Comparison of ENCODE assay signal across 13 cellular contexts in genomic region chr7:112103246-112103645, GRCh38.
DNase-seq lines count a peak whose midpoint lies in the region; ATAC-seq, FAIRE-seq and TF ChIP-seq lines count a peak whose summit lies in the region.
"Had no signal": no experiment of that assay in that cellular context is flagged by ENCODE, and none has a peak within 500 bp of the region (broad histone marks: within the 10 kb centered on the region; RNA-seq: fewer than 3 reads in every experiment).

No MANE protein-coding gene starts in this region.

- H3K36me3 Mint-ChIP-seq in astrocyte (ENCODE audit: low read depth, unreplicated experiment): peaks cover 3% of the 10 kb centered on the region

- TF ChIP-seq EP300 in HepG2 (IDR thresholded peaks at IDR 0.05; ENCODE audit: low read depth in 2 of 2, low read length in 2 of 2): no peak
- no peak for TF ChIP-seq EP300 in HepG2 (CRISPR knock-in tag; IDR thresholded peaks at IDR 0.05; ENCODE audit: borderline replicate concordance)

- H3K79me2 ChIP-seq in astrocyte (ENCODE audit: insufficient read depth, low read length) (peaks cover 3% of the 10 kb centered on the region), HepG2 (ENCODE audit: insufficient read depth, low read length) (peaks cover 7% of the 10 kb centered on the region)

- H4K20me1 ChIP-seq in astrocyte (ENCODE audit: insufficient read depth, low read length): no peaks in the 10 kb centered on the region
- no peaks in the 10 kb centered on the region for H4K20me1 ChIP-seq in HepG2 (ENCODE audit: insufficient read depth, low read length)

- H3K27me3 ChIP-seq in astrocyte (ENCODE audit: insufficient read depth, low read length) (no peaks in the 10 kb centered on the region), HepG2 (ENCODE audit: control insufficient read depth in 1 of 2, insufficient read depth in 2 of 2, low read length in 2 of 2) (no peaks in the 10 kb centered on the region)

- intact Hi-C loops in HepG2 (cut with micrococcal nuclease; ENCODE audit: unreplicated experiment): no loop called here

- H3K9me3 ChIP-seq in astrocyte (ENCODE audit: insufficient read depth, low read depth, low read length) (no peaks in the 10 kb centered on the region), HepG2 (ENCODE audit: low read length) (no peaks in the 10 kb centered on the region)

- H3K9me3 Mint-ChIP-seq in astrocyte (ENCODE audit: unreplicated experiment): no peaks in the 10 kb centered on the region
- H3K9me3 Mint-ChIP-seq: activated T-helper 1 cell treated with anti-CD3 and anti-CD28 coated beads, Interleukin-12 subunit alpha, Interleukin-12 subunit beta, Interleukin-2, Interleukin-4 antibody, amounts not matched to agents 30 ng/mL and 10 ng/mL and 1 ng/mL, durations not matched to agents 14 hours and 24 hours and 36 hours had no signal

- no peak overlapping the region for H3K9ac ChIP-seq in astrocyte (ENCODE audit: low read length)
- no peak overlapping the region for H3K9ac ChIP-seq in HepG2 (ENCODE audit: insufficient read depth, low read depth, low read length)

- H3K4me1 ChIP-seq in astrocyte (ENCODE audit: insufficient read depth, low read length) (no peaks in the 10 kb centered on the region), HepG2 (ENCODE audit: insufficient read depth, low read length) (peaks cover 19% of the 10 kb centered on the region)

- H2AFZ ChIP-seq in astrocyte (ENCODE audit: low read depth, low read length) (no peak overlapping the region), HepG2 (ENCODE audit: low read length) (no peak overlapping the region)

- H3K4me3 ChIP-seq in astrocyte (ENCODE audit: insufficient read depth, low read depth, low read length): no peak overlapping the region
- no peak overlapping the region for H3K4me3 ChIP-seq in HepG2 (replicated peaks in 1 of 3; ENCODE audit: insufficient read depth in 1 of 3, low read depth in 2 of 3, low read length in 3 of 3)
- H3K4me3 ChIP-seq: coronary artery, smooth muscle cell had no signal

- TF ChIP-seq RAD21 in HepG2 (CRISPR knock-in tag; IDR thresholded peaks at IDR 0.05): no peak

- H3K27me3 Mint-ChIP-seq in astrocyte (ENCODE audit: low read depth, unreplicated experiment): no peaks in the 10 kb centered on the region

- H3K27ac ChIP-seq in astrocyte (ENCODE audit: low read depth, low read length): no peak overlapping the region
- H3K27ac ChIP-seq in HepG2 (ENCODE audit: extremely low read length, insufficient read depth, low read length): no peak overlapping the region
- H3K27ac ChIP-seq: coronary artery, VCaP had no signal

- in situ Hi-C loops in HepG2 (cut with HindIII; ENCODE audit: extremely low pct_ligation_motif_present, low pct_unique_long_range_greater_than_20kb): no loop called here

- no peak for TF ChIP-seq POLR2A in HepG2 (IDR thresholded peaks at IDR 0.05; ENCODE audit: insufficient read depth in 1 of 2, low read depth in 2 of 2, low read length in 2 of 2)

- 98% methylated on average over 2 of the region's 2 CpGs for WGBS in HepG2 (ENCODE audit: low lambda C conversion rate)

- DNase-seq in Daoy (ENCODE audit: low read depth) (peak; percentile 80), LHCN-M2 (ENCODE audit: low read depth) (peak; percentile 49), astrocyte (ENCODE audit: low read depth) (peak; percentile 44), HepG2 (ENCODE audit: low spot score) (no peak), AG08395 (ENCODE audit: low spot score) (no peak)
- no peak for DNase-seq in activated CD4-positive, alpha-beta T cell treated with anti-CD3 and anti-CD28 coated beads for 1 hour
- DNase-seq: NCI-H774 had no signal

- H3K36me3 ChIP-seq in astrocyte (ENCODE audit: insufficient read depth, low read length) (no peaks in the 10 kb centered on the region), HepG2 (replicated peaks in 1 of 2; ENCODE audit: control insufficient read depth in 1 of 2, insufficient read depth in 2 of 2, low read length in 2 of 2) (no peaks in the 10 kb centered on the region)

- H3K4me1 Mint-ChIP-seq in astrocyte (ENCODE audit: low read depth, unreplicated experiment): peaks cover 29% of the 10 kb centered on the region

- ATAC-seq in HepG2 (peak; percentile 44; the same call in 2 of the 3 replicates), HG03095 (IDR thresholded peaks at IDR 0.05; ENCODE audit: unreplicated experiment) (no peak), GM21786 (IDR thresholded peaks at IDR 0.05; ENCODE audit: unreplicated experiment) (no peak)

- CTCF ChIA-PET in HepG2 (lab: Yijun Ruan, JAX; ENCODE audit: low intra/inter-chr PET ratio, low total read pairs): no interaction called here

- H3K4me2 ChIP-seq in astrocyte (ENCODE audit: low read length) (no peak overlapping the region), HepG2 (ENCODE audit: low read depth, low read length) (no peak overlapping the region)
- H3K4me2 ChIP-seq: smooth muscle cell had no signal

- H3K27ac Mint-ChIP-seq in astrocyte (ENCODE audit: unreplicated experiment): no peak overlapping the region
- H3K27ac Mint-ChIP-seq: activated T-helper 1 cell treated with anti-CD3 and anti-CD28 coated beads, Interleukin-12 subunit alpha, Interleukin-12 subunit beta, Interleukin-2, Interleukin-4 antibody, amounts not matched to agents 30 ng/mL and 10 ng/mL and 1 ng/mL, durations not matched to agents 14 hours and 24 hours and 36 hours had no signal

- H3K4me3 Mint-ChIP-seq in astrocyte (ENCODE audit: unreplicated experiment): no peak overlapping the region
- H3K4me3 Mint-ChIP-seq: activated T-helper 1 cell treated with anti-CD3 and anti-CD28 coated beads, Interleukin-12 subunit alpha, Interleukin-12 subunit beta, Interleukin-2, Interleukin-4 antibody, amounts not matched to agents 30 ng/mL and 10 ng/mL and 1 ng/mL, durations not matched to agents 14 hours and 24 hours and 36 hours had no signal

- POLR2A ChIA-PET in HepG2 (lab: Yijun Ruan, JAX): no interaction called here

- FAIRE-seq in astrocyte (lab: Jason Lieb, UNC): no peak
- FAIRE-seq in HepG2 (lab: Jason Lieb, UNC): no peak

- TF ChIP-seq CTCF in astrocyte (IDR thresholded peaks at IDR 0.05; ENCODE audit: insufficient read depth, low read depth, low read length) (no peak), HepG2 (CRISPR knock-in tag; IDR thresholded peaks at IDR 0.05) (no peak)

- no TSS peak for BruUV-seq in HepG2 (replicated peaks; lab: Mats Ljungman, UMichigan)

TF ChIP-seq in HepG2, 621 proteins besides CTCF, POLR2A, EP300 and RAD21:
- TF ChIP-seq NFKBIZ (CRISPR knock-in tag; IDR thresholded peaks at IDR 0.05): peak; percentile 90
- TF ChIP-seq FOXA3 (CRISPR knock-in tag; IDR thresholded peaks at IDR 0.05): peak; percentile 50
- TF ChIP-seq ZNF850 (CRISPR knock-in tag; conservative IDR thresholded peaks at IDR 0.05): no peak
- no peak for TF ChIP-seq HNRNPH1 (optimal IDR thresholded peaks at IDR 0.05; ENCODE audit: low read depth, low read length)
- no peak for TF ChIP-seq ZNF234 (CRISPR knock-in tag; conservative IDR thresholded peaks at IDR 0.05)
- TF ChIP-seq ZNF672 (CRISPR knock-in tag; IDR thresholded peaks at IDR 0.05): no peak
- no peak for TF ChIP-seq NFKB2 (CRISPR knock-in tag; IDR thresholded peaks at IDR 0.05; ENCODE audit: borderline replicate concordance)
- no peak for TF ChIP-seq FOXK2 (IDR thresholded peaks at IDR 0.05)
- no peak for TF ChIP-seq FOXA1 (IDR thresholded peaks at IDR 0.05)
- peak; percentile 36; the same call in 1 of the 2 replicates for TF ChIP-seq FOXA1 (CRISPR knock-in tag; IDR thresholded peaks at IDR 0.05)

Comparison
In these comparisons a context has a peak if more than half of its experiments do, and no peak if none do; other contexts are left out.
1. DNase-seq: peak in Daoy (single experiment), LHCN-M2 (single experiment) and astrocyte (single experiment); none in HepG2 (single experiment), AG08395 (single experiment) and activated CD4-positive, alpha-beta T cell treated with anti-CD3 and anti-CD28 coated beads for 1 hour (single experiment).